Comparison of ENCODE assay signal across 22 cellular contexts in the genomic region with DNA sequence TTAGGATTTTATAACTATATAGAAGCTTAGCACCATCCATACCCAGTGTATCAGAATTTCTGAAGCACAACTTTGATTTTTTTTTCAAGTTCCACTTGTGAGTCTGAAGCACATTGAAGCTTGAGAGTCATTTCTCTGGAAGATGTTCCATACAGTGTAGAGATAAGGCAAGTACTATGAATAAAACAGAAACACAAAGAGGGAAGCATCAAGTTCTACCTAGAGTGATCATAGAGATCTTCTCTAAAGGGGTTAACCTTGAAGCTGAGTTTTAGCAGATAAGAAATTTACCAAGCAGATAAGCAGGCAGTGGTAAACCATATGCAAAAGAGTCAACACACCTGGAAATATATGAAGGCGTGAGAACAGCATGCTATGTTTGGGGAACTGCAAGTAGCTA.
DNase-seq lines count a peak whose midpoint lies in the region; ATAC-seq, FAIRE-seq and TF ChIP-seq lines count a peak whose summit lies in the region.
"Had no signal": no experiment of that assay in that cellular context is flagged by ENCODE, and none has a peak within 500 bp of the region (broad histone marks: within the 10 kb centered on the region; RNA-seq: fewer than 3 reads in every experiment).

No MANE protein-coding gene starts in this region.

- no peaks in the 10 kb centered on the region for H3K36me3 Mint-ChIP-seq in stimulated activated naive B cell treated with anti-CD40 and anti-IgM and Interleukin-4, amounts not matched to agents 10 μg/mL and 1 μg/mL and 100 μg/mL, for 72 hours
- H3K36me3 Mint-ChIP-seq: CD14-positive monocyte; CD8-positive, alpha-beta memory T cell had no signal

- no peak overlapping the region for H3K4me3 Mint-ChIP-seq in stimulated activated naive B cell treated with anti-CD40 and anti-IgM and Interleukin-4, amounts not matched to agents 10 μg/mL and 1 μg/mL and 100 μg/mL, for 72 hours
- H3K4me3 Mint-ChIP-seq: CD14-positive monocyte; CD4-positive, alpha-beta T cell; CD8-positive, alpha-beta memory T cell; GM23338; H9 had no signal

- H3K4me3 ChIP-seq in Jurkat, Clone E6-1 (ENCODE audit: low read length), result no peak overlapping the region
- H3K4me3 ChIP-seq: A549; BLaER1 treated with 17β-estradiol and CSF1 and Interleukin-3, amounts not matched to agents 10 nM and 100 nM; GM23338 had no signal

- H3K4me1 Mint-ChIP-seq in stimulated activated naive B cell treated with anti-CD40 and anti-IgM and Interleukin-4, amounts not matched to agents 10 μg/mL and 1 μg/mL and 100 μg/mL, for 72 hours, result peaks cover 14 to 22% of the 10 kb centered on the region in 2 donors
- H3K4me1 Mint-ChIP-seq: H9 had no signal

- H3K27ac Mint-ChIP-seq in stimulated activated naive B cell treated with anti-CD40 and anti-IgM and Interleukin-4, amounts not matched to agents 10 μg/mL and 1 μg/mL and 100 μg/mL, for 72 hours, result no peak overlapping the region
- H3K27ac Mint-ChIP-seq: CD14-positive monocyte; CD4-positive, alpha-beta T cell; CD8-positive, alpha-beta memory T cell; GM23338; H9 had no signal

- peak; percentile 45 for ATAC-seq in GM18907 (IDR thresholded peaks at IDR 0.05; ENCODE audit: unreplicated experiment)
- ATAC-seq in stimulated activated naive B cell treated with anti-CD40 and anti-IgM and Interleukin-4, amounts not matched to agents 10 μg/mL and 1 μg/mL and 100 μg/mL, for 72 hours (replicated peaks), result peak; percentile 41 to 60
- ATAC-seq in GM18517 (IDR thresholded peaks at IDR 0.05; ENCODE audit: unreplicated experiment), result no peak
- ATAC-seq: A549, GM23338, HCT116 had no signal

- TF ChIP-seq CTCF in D721Med (IDR thresholded peaks at IDR 0.05; ENCODE audit: insufficient read depth, missing control alignments), result no peak

- peak; percentile 35 for FAIRE-seq in D721Med (lab: Jason Lieb, UNC)
- FAIRE-seq: A549 had no signal

- H3K9me3 Mint-ChIP-seq in stimulated activated naive B cell treated with anti-CD40 and anti-IgM and Interleukin-4, amounts not matched to agents 10 μg/mL and 1 μg/mL and 100 μg/mL, for 72 hours, result no peaks in the 10 kb centered on the region
- H3K9me3 Mint-ChIP-seq: CD14-positive monocyte; CD4-positive, alpha-beta T cell; CD8-positive, alpha-beta memory T cell; GM23338; H9 had no signal

- no peak for DNase-seq in D721Med (ENCODE audit: insufficient read length, low spot score)
- DNase-seq in Jurkat, Clone E6-1 (ENCODE audit: low read depth, low spot score), result peak; percentile 14
- no peak for DNase-seq in stimulated activated naive B cell treated with anti-CD40 and anti-IgM and Interleukin-4, amounts not matched to agents 10 μg/mL and 1 μg/mL and 100 μg/mL, for 72 hours
- no peak for DNase-seq in NOMO-1 (lab: John Stamatoyannopoulos, UW; ENCODE audit: unreplicated experiment in 2 of 2)
- no peak for DNase-seq in NCI-H2196 treated with DMSO at 0.1 percent for 48 hours (lab: John Stamatoyannopoulos, UW; ENCODE audit: unreplicated experiment)
- DNase-seq: 8988T; ACHN; AML-193; BE2C; CD4-positive, alpha-beta T cell; CD8-positive, alpha-beta memory T cell; DMS53; DMS79 treated with DMSO at 0.1 percent for 48 hours; GF-D8; H9 had no signal

- no peaks in the 10 kb centered on the region for H3K27me3 Mint-ChIP-seq in stimulated activated naive B cell treated with anti-CD40 and anti-IgM and Interleukin-4, amounts not matched to agents 10 μg/mL and 1 μg/mL and 100 μg/mL, for 72 hours
- H3K27me3 Mint-ChIP-seq: CD4-positive, alpha-beta T cell; CD8-positive, alpha-beta memory T cell had no signal
